In genomic region chr17:45425125-45425983, GRCh38 we compare ENCODE assay signal across 1 cellular context.
TF ChIP-seq lines count a peak whose summit lies in the region.

No MANE protein-coding gene starts in this region.

TF ChIP-seq in GM23338, 12 proteins besides CTCF, POLR2A, EP300 and RAD21 (continued from another document):
- TF ChIP-seq ZNF462 (CRISPR knock-in tag; IDR thresholded peaks at IDR 0.05) (no peak), ZNF114 (CRISPR knock-in tag; IDR thresholded peaks at IDR 0.05) (no peak), REST (IDR thresholded peaks at IDR 0.05; ENCODE audit: unreplicated experiment) (no peak), STAT1 (IDR thresholded peaks at IDR 0.05; ENCODE audit: unreplicated experiment) (no peak), ZNF331 (CRISPR knock-in tag; IDR thresholded peaks at IDR 0.05; ENCODE audit: low read depth) (no peak), NANOG (IDR thresholded peaks at IDR 0.05; ENCODE audit: borderline replicate concordance) (no peak)
TF ChIP-seq in GM23338: peak in this region for 1.
